Comparison of ENCODE assay signal across 16 cellular contexts in genomic region chr6:72140795-72141194, GRCh38.
DNase-seq lines count a peak whose midpoint lies in the region; TF ChIP-seq lines count a peak whose summit lies in the region.
"Had no signal": no experiment of that assay in that cellular context is flagged by ENCODE, and none has a peak within 500 bp of the region (broad histone marks: within the 10 kb centered on the region; RNA-seq: fewer than 3 reads in every experiment).

No MANE protein-coding gene starts in this region.

- H3K27ac Mint-ChIP-seq in MCF 10A (ENCODE audit: low read depth, unreplicated experiment) (no peak overlapping the region), type B pancreatic cell (no peak overlapping the region)
- H3K27ac Mint-ChIP-seq: mesothelial cell of epicardium had no signal

- POLR2A ChIA-PET in MCF 10A (lab: Yijun Ruan, JAX), result no interaction called here

- H2AFZ ChIP-seq in mammary epithelial cell (ENCODE audit: low read depth, low read length), result no peak overlapping the region

- H3K27me3 ChIP-seq in mammary epithelial cell (ENCODE audit: insufficient read depth, low read length), result no peaks in the 10 kb centered on the region
- H3K27me3 ChIP-seq: gastroesophageal sphincter, stomach had no signal

- H3K9me3 Mint-ChIP-seq in MCF 10A (ENCODE audit: unreplicated experiment), result no peaks in the 10 kb centered on the region
- H3K9me3 Mint-ChIP-seq in type B pancreatic cell, result no peaks in the 10 kb centered on the region

- no peaks in the 10 kb centered on the region for H3K9me3 ChIP-seq in mammary epithelial cell (replicated peaks; ENCODE audit: insufficient read depth, low read length)
- H3K9me3 ChIP-seq: gastroesophageal sphincter, stomach had no signal

- CTCF ChIA-PET in mammary epithelial cell (lab: Charles Lee; ENCODE audit: low non-redundant PET), result no interaction called here
- CTCF ChIA-PET in MCF 10A (lab: Yijun Ruan, JAX), result no interaction called here

- H3K4me3 ChIP-seq in mammary epithelial cell (replicated peaks in 1 of 3; ENCODE audit: insufficient read depth in 1 of 3, low read depth in 2 of 3, low read length in 3 of 3), result no peak overlapping the region
- no peak overlapping the region for H3K4me3 ChIP-seq in epithelial cell of proximal tubule (ENCODE audit: low read depth, low read length)
- H3K4me3 ChIP-seq: gastroesophageal sphincter, smooth muscle cell, stomach had no signal

- H3K79me2 ChIP-seq in mammary epithelial cell (ENCODE audit: insufficient read depth, low read length), result no peaks in the 10 kb centered on the region

- no peaks in the 10 kb centered on the region for H3K4me1 Mint-ChIP-seq in MCF 10A (ENCODE audit: insufficient read depth, unreplicated experiment)
- no peaks in the 10 kb centered on the region for H3K4me1 Mint-ChIP-seq in type B pancreatic cell (ENCODE audit: unreplicated experiment)
- H3K4me1 Mint-ChIP-seq: mesothelial cell of epicardium had no signal

- peaks cover 55% of the 10 kb centered on the region for H3K27me3 Mint-ChIP-seq in MCF 10A (ENCODE audit: insufficient read depth, unreplicated experiment)
- H3K27me3 Mint-ChIP-seq in type B pancreatic cell, result no peaks in the 10 kb centered on the region

- DNase-seq in mammary epithelial cell (peak; percentile 11), MCF 10A (ENCODE audit: unreplicated experiment) (no peak), OCI-M1 (lab: John Stamatoyannopoulos, UW) (peak; percentile 53), epithelial cell of proximal tubule (ENCODE audit: low read depth) (no peak), type B pancreatic cell (ENCODE audit: extremely low spot score, unreplicated experiment) (no peak), SIG-M5 treated with dmso at 0.1 percent for 504 hours (lab: John Stamatoyannopoulos, UW; ENCODE audit: unreplicated experiment) (no peak), erythroblast (lab: John Stamatoyannopoulos, UW) (no peak)
- no peak for DNase-seq in stimulated activated CD4-positive, alpha-beta T cell treated with anti-CD3 and anti-CD28 coated beads, Interleukin-2, amount 100 ng/mL, for 24 hours
- DNase-seq: activated gamma-delta T cell treated with Interleukin-2 at 50 U/mL for 16 hours, DMS79, islet precursor cell, occipital lobe, stomach had no signal

- no peaks in the 10 kb centered on the region for H4K20me1 ChIP-seq in mammary epithelial cell (ENCODE audit: insufficient read depth, low read length)

- no peak for TF ChIP-seq POLR2A in erythroblast (IDR thresholded peaks at IDR 0.05; ENCODE audit: low read length)

- H3K4me1 ChIP-seq in mammary epithelial cell (ENCODE audit: insufficient read depth, low read length), result no peaks in the 10 kb centered on the region
- H3K4me1 ChIP-seq: gastroesophageal sphincter, stomach had no signal

- BruUV-seq in mammary epithelial cell (replicated peaks; lab: Mats Ljungman, UMichigan) (no TSS peak), MCF 10A (replicated peaks; lab: Mats Ljungman, UMichigan) (no TSS peak)

- intact Hi-C loops in mammary epithelial cell (cut with micrococcal nuclease), result loop anchor here (1.0 to 10.0 kb wide), 5 partner anchors 107 to 1041 kb away; no protein-coding TSS in a partner anchor
- intact Hi-C loops in MCF 10A (cut with micrococcal nuclease), result no loop called here

- no peak overlapping the region for H3K9ac ChIP-seq in mammary epithelial cell (ENCODE audit: insufficient read depth, low read length)

- H3K4me3 Mint-ChIP-seq in MCF 10A (ENCODE audit: unreplicated experiment) (no peak overlapping the region), type B pancreatic cell (no peak overlapping the region)
- H3K4me3 Mint-ChIP-seq: mesothelial cell of epicardium had no signal

- in situ Hi-C loops in mammary epithelial cell (cut with MboI; ENCODE audit: low sequenced_read_pairs in 2 of 2), result loop anchor here (25.0 kb wide), 2 partner anchors 272 to 447 kb away; no protein-coding TSS in a partner anchor

- no peak overlapping the region for H3K27ac ChIP-seq in mammary epithelial cell (ENCODE audit: insufficient read depth, low read depth, low read length)
- H3K27ac ChIP-seq: gastroesophageal sphincter, stomach had no signal

- H3K4me2 ChIP-seq in mammary epithelial cell (ENCODE audit: insufficient read depth, low read depth, low read length), result no peak overlapping the region
- H3K4me2 ChIP-seq: smooth muscle cell had no signal

- no peaks in the 10 kb centered on the region for H3K36me3 ChIP-seq in mammary epithelial cell (ENCODE audit: insufficient read depth, low read length)
- H3K36me3 ChIP-seq: gastroesophageal sphincter, stomach had no signal

- dilution Hi-C loops in mammary epithelial cell (cut with HindIII; ENCODE audit: low sequenced_read_pairs), result no loop called here

- TF ChIP-seq CTCF in mammary epithelial cell (conservative IDR thresholded peaks at IDR 0.05 in 1 of 2, IDR thresholded peaks at IDR 0.05 in 1 of 2; ENCODE audit: extremely low read depth in 1 of 2, insufficient read depth in 1 of 2, low read depth in 1 of 2, low read length in 2 of 2), result peak; percentile 32 to 46
- TF ChIP-seq CTCF in MCF 10A (IDR thresholded peaks at IDR 0.05; ENCODE audit: unreplicated experiment), result no peak
- peak; percentile 17 for TF ChIP-seq CTCF in epithelial cell of proximal tubule (conservative IDR thresholded peaks at IDR 0.05; ENCODE audit: low read depth, low read length)
- peak; percentile 34 for TF ChIP-seq CTCF in type B pancreatic cell (conservative IDR thresholded peaks at IDR 0.05)

- H3K36me3 Mint-ChIP-seq in MCF 10A (ENCODE audit: insufficient read depth, unreplicated experiment) (no peaks in the 10 kb centered on the region), type B pancreatic cell (no peaks in the 10 kb centered on the region)
- H3K36me3 Mint-ChIP-seq: mesothelial cell of epicardium had no signal

Comparison
In these comparisons a context has a peak if more than half of its experiments do, and no peak if none do; other contexts are left out.
1. DNase-seq: peak in mammary epithelial cell (single experiment) and OCI-M1 (single experiment); none in MCF 10A (single experiment), epithelial cell of proximal tubule (single experiment), type B pancreatic cell (single experiment), SIG-M5 treated with dmso at 0.1 percent for 504 hours (single experiment), erythroblast (0 of 2) and stimulated activated CD4-positive, alpha-beta T cell treated with anti-CD3 and anti-CD28 coated beads, Interleukin-2, amount 100 ng/mL, for 24 hours (0 of 2).